ENCODE assay signal across 31 cellular contexts in the genomic region with DNA sequence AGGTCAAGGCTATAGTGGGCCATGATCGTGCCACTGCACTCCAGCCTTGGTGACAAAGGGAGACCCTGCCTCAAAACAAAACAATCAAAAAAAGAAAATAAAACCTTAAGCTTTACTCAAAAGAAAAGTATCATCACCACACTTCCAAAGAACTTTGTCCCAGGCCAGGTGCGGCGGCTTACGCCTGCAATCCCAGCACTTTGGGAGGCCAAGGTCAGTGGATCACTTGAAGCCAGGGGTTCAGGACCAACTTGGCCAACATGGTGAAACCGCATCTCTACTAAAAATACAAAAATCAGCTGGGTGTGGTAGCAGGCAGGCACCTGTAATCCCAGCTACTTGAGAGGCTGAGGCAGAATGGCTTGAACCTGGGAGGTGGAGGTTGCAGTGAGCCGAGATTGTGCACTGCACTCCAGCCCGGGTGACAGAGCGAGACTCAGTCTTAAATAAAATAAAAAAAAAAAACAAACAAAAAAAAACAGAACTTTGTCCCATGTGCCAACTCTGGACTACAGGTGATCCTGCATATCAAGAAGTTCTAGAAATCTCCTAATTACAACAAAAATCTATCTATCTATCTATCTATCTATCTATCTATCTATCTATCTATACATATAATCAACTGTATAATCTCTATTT.
"Had no signal": no experiment of that assay in that cellular context is flagged by ENCODE, and none has a peak within 500 bp of the region (broad histone marks: within the 10 kb centered on the region; RNA-seq: fewer than 3 reads in every experiment).

No MANE protein-coding gene starts in this region.

- H3K9me3 Mint-ChIP-seq: naive B cell; naive thymus-derived CD8-positive, alpha-beta T cell; natural killer cell treated with Interleukin-12 subunit alpha and Interleukin-12 subunit beta and Interleukin-15 and Interleukin-18, amount 100 ng/mL, for 72 hours; neural progenitor cell; stimulated activated memory B cell treated with anti-CD40 and anti-IgM and Interleukin-4, amounts not matched to agents 10 μg/mL and 1 μg/mL and 100 μg/mL, for 72 hours; stimulated activated naive CD8-positive, alpha-beta T cell treated with anti-CD3 and anti-CD28 coated beads, Interleukin-15, amount 100 ng/mL, for 72 hours had no signal

- H3K36me3 Mint-ChIP-seq: naive B cell; natural killer cell treated with Interleukin-12 subunit alpha and Interleukin-12 subunit beta and Interleukin-15 and Interleukin-18, amount 100 ng/mL, for 72 hours had no signal

- H3K9me3 ChIP-seq: ovary, psoas muscle, spleen, suprapubic skin, testis, tibial artery, transverse colon, upper lobe of left lung, vagina had no signal

- H3K9ac ChIP-seq: neural progenitor cell, parathyroid adenoma had no signal

- ATAC-seq: naive thymus-derived CD8-positive, alpha-beta T cell; natural killer cell treated with Interleukin-12 subunit alpha and Interleukin-12 subunit beta and Interleukin-15 and Interleukin-18, amount 100 ng/mL, for 72 hours; psoas muscle; right cardiac atrium; sciatic nerve; stimulated activated memory B cell treated with anti-CD40 and anti-IgM and Interleukin-4, amounts not matched to agents 10 μg/mL and 1 μg/mL and 100 μg/mL, for 72 hours; stimulated activated naive CD8-positive, alpha-beta T cell treated with anti-CD3 and anti-CD28 coated beads, Interleukin-15, amount 100 ng/mL, for 72 hours; stimulated activated naive CD8-positive, alpha-beta T cell treated with anti-CD3 and anti-CD28 coated beads, Interleukin-15, Interleukin-2, amounts not matched to agents 100 U/mL and 50 U/mL, for 24 hours had no signal

- H3K27ac Mint-ChIP-seq: naive B cell; natural killer cell treated with Interleukin-12 subunit alpha and Interleukin-12 subunit beta and Interleukin-15 and Interleukin-18, amount 100 ng/mL, for 72 hours; neural progenitor cell; progenitor cell of endocrine pancreas; stimulated activated memory B cell treated with anti-CD40 and anti-IgM and Interleukin-4, amounts not matched to agents 10 μg/mL and 1 μg/mL and 100 μg/mL, for 72 hours; stimulated activated naive CD8-positive, alpha-beta T cell treated with anti-CD3 and anti-CD28 coated beads, Interleukin-15, amount 100 ng/mL, for 72 hours had no signal

- H3K4me1 Mint-ChIP-seq: neural progenitor cell had no signal

- H3K27me3 Mint-ChIP-seq: naive B cell; naive thymus-derived CD8-positive, alpha-beta T cell; natural killer cell treated with Interleukin-12 subunit alpha and Interleukin-12 subunit beta and Interleukin-15 and Interleukin-18, amount 100 ng/mL, for 72 hours; progenitor cell of endocrine pancreas; stimulated activated memory B cell treated with anti-CD40 and anti-IgM and Interleukin-4, amounts not matched to agents 10 μg/mL and 1 μg/mL and 100 μg/mL, for 72 hours; stimulated activated naive CD8-positive, alpha-beta T cell treated with anti-CD3 and anti-CD28 coated beads, Interleukin-15, amount 100 ng/mL, for 72 hours had no signal

- H3K4me3 ChIP-seq: neural progenitor cell, ovary, psoas muscle, skin epidermis, smooth muscle cell, spleen, suprapubic skin, testis, tibial artery, transverse colon, upper lobe of left lung, vagina had no signal

- H3K4me1 ChIP-seq: parathyroid adenoma, suprapubic skin, testis, tibial artery, vagina had no signal

- H3K36me3 ChIP-seq: neural progenitor cell, ovary, suprapubic skin, transverse colon had no signal

- H3K27ac ChIP-seq: neural progenitor cell, ovary, parathyroid adenoma, psoas muscle, skin epidermis, spleen, suprapubic skin, testis, tibial artery, transverse colon, upper lobe of left lung, vagina had no signal

- DNase-seq: naive B cell; naive thymus-derived CD8-positive, alpha-beta T cell; occipital lobe; ovary; posterior cingulate gyrus; psoas muscle; right cardiac atrium; spleen; stimulated activated CD4-positive, alpha-beta T cell treated with anti-CD3 and anti-CD28 coated beads, Interleukin-12 subunit alpha, Interleukin-12 subunit beta, amount 100 ng/mL, for 4 hours; stimulated activated CD4-positive, alpha-beta T cell treated with anti-CD3 and anti-CD28 coated beads, Interleukin-1b, Interleukin-23, amount 100 ng/mL, for 48 hours; stimulated activated CD4-positive, alpha-beta T cell treated with anti-CD3 and anti-CD28 coated beads, Interleukin-4, amount 100 ng/mL, for 1 hour; stimulated activated CD4-positive, alpha-beta T cell treated with anti-CD3 and anti-CD28 coated beads, Interleukin-4, amount 100 ng/mL, for 4 hours; stimulated activated CD8-positive, alpha-beta memory T cell treated with anti-CD3 and anti-CD28 coated beads, Interleukin-4, amount 100 ng/mL, for 48 hours; stimulated activated naive CD4-positive, alpha-beta T cell; stimulated activated naive CD8-positive, alpha-beta T cell treated with anti-CD3 and anti-CD28 coated beads, Interleukin-15, amount 100 ng/mL, for 72 hours; stimulated activated naive CD8-positive, alpha-beta T cell treated with anti-CD3 and anti-CD28 coated beads, Interleukin-15, Interleukin-2, amounts not matched to agents 100 U/mL and 50 U/mL, for 24 hours; substantia nigra; testis; tibial artery; transverse colon; upper lobe of left lung had no signal

- H3K27me3 ChIP-seq: neural progenitor cell, ovary, spleen, suprapubic skin, testis, tibial artery, transverse colon, upper lobe of left lung, vagina had no signal

- H3K4me3 Mint-ChIP-seq: naive B cell; naive thymus-derived CD8-positive, alpha-beta T cell; natural killer cell treated with Interleukin-12 subunit alpha and Interleukin-12 subunit beta and Interleukin-15 and Interleukin-18, amount 100 ng/mL, for 72 hours; neural progenitor cell; stimulated activated memory B cell treated with anti-CD40 and anti-IgM and Interleukin-4, amounts not matched to agents 10 μg/mL and 1 μg/mL and 100 μg/mL, for 72 hours; stimulated activated naive CD8-positive, alpha-beta T cell treated with anti-CD3 and anti-CD28 coated beads, Interleukin-15, amount 100 ng/mL, for 72 hours had no signal
